Comparison of ENCODE assay signal across 10 cellular contexts in genomic region chr21:45427331-45428271, GRCh38. TPM values are rescaled to one million over a fixed set of nuclear protein-coding genes. Genes with fewer than 3 reads are reported as not detected.
DNase-seq lines count a peak whose midpoint lies in the region; ATAC-seq and TF ChIP-seq lines count a peak whose summit lies in the region.
"Had no signal": no experiment of that assay in that cellular context is flagged by ENCODE, and none has a peak within 500 bp of the region (broad histone marks: within the 10 kb centered on the region; RNA-seq: fewer than 3 reads in every experiment).

No MANE protein-coding gene starts in this region.

- no peak for ATAC-seq in T-cell (replicated peaks in 1 of 4)
- ATAC-seq: activated CD8-positive, alpha-beta T cell treated with anti-CD3 and anti-CD28 coated beads for 36 hours; stimulated activated effector memory CD8-positive, alpha-beta T cell treated with anti-CD3 and anti-CD28 coated beads, Interleukin-12 subunit alpha, Interleukin-12 subunit beta, amount 100 ng/mL, for 72 hours had no signal

- no peak for TF ChIP-seq CTCF in HFFc6 (IDR thresholded peaks at IDR 0.05)

- H3K27ac Mint-ChIP-seq in HFFc6 (peak overlapping the region; percentile 87), T-cell (no peak overlapping the region)
- H3K27ac Mint-ChIP-seq: activated CD8-positive, alpha-beta T cell treated with anti-CD3 and anti-CD28 coated beads for 36 hours; stimulated activated effector memory CD8-positive, alpha-beta T cell treated with anti-CD3 and anti-CD28 coated beads, Interleukin-12 subunit alpha, Interleukin-12 subunit beta, amount 100 ng/mL, for 72 hours had no signal

- H3K36me3 Mint-ChIP-seq in HFFc6 (ENCODE audit: low read depth) (no peaks in the 10 kb centered on the region; the same call in 1 of the 2 replicates), T-cell (no peaks in the 10 kb centered on the region)
- H3K36me3 Mint-ChIP-seq: stimulated activated effector memory CD8-positive, alpha-beta T cell treated with anti-CD3 and anti-CD28 coated beads, Interleukin-12 subunit alpha, Interleukin-12 subunit beta, amount 100 ng/mL, for 72 hours had no signal

- POLR2A ChIA-PET in T-cell (lab: Charles Lee), result no interaction called here

- CTCF ChIA-PET in T-cell (lab: Charles Lee), result no interaction called here

- H3K4me1 Mint-ChIP-seq in HFFc6 (ENCODE audit: low read depth), result peaks cover 28% of the 10 kb centered on the region
- no peaks in the 10 kb centered on the region for H3K4me1 Mint-ChIP-seq in T-cell
- H3K4me1 Mint-ChIP-seq: stimulated activated effector memory CD8-positive, alpha-beta T cell treated with anti-CD3 and anti-CD28 coated beads, Interleukin-12 subunit alpha, Interleukin-12 subunit beta, amount 100 ng/mL, for 72 hours had no signal

- no peaks in the 10 kb centered on the region for H3K9me3 Mint-ChIP-seq in HFFc6
- H3K9me3 Mint-ChIP-seq in T-cell, result no peaks in the 10 kb centered on the region
- H3K9me3 Mint-ChIP-seq: activated CD8-positive, alpha-beta T cell treated with anti-CD3 and anti-CD28 coated beads for 36 hours; stimulated activated effector memory CD8-positive, alpha-beta T cell treated with anti-CD3 and anti-CD28 coated beads, Interleukin-12 subunit alpha, Interleukin-12 subunit beta, amount 100 ng/mL, for 72 hours had no signal

- H3K4me3 Mint-ChIP-seq in HFFc6 (peak overlapping the region; percentile 26; the same call in 1 of the 2 replicates), T-cell (no peak overlapping the region)
- H3K4me3 Mint-ChIP-seq: activated CD8-positive, alpha-beta T cell treated with anti-CD3 and anti-CD28 coated beads for 36 hours; stimulated activated effector memory CD8-positive, alpha-beta T cell treated with anti-CD3 and anti-CD28 coated beads, Interleukin-12 subunit alpha, Interleukin-12 subunit beta, amount 100 ng/mL, for 72 hours had no signal

- H3K27me3 Mint-ChIP-seq in HFFc6 (ENCODE audit: insufficient read depth), result peaks cover 2% of the 10 kb centered on the region; the same call in 1 of the 2 replicates
- peaks cover 0 to 3% of the 10 kb centered on the region in 2 donors for H3K27me3 Mint-ChIP-seq in T-cell
- H3K27me3 Mint-ChIP-seq: activated CD8-positive, alpha-beta T cell treated with anti-CD3 and anti-CD28 coated beads for 36 hours had no signal

- DNase-seq in HFFc6 (peak; percentile 92), astrocyte of the hippocampus (ENCODE audit: low read depth, low spot score) (peak; percentile 96), hepatic stellate cell (ENCODE audit: low spot score) (peak; percentile 100), smooth muscle cell of the brain vasculature (ENCODE audit: low read depth, low spot score) (peak; percentile 82), T-cell (no peak), Kasumi-1 (lab: John Stamatoyannopoulos, UW) (no peak), KG1 (lab: John Stamatoyannopoulos, UW) (no peak)
- DNase-seq in stimulated activated CD4-positive, alpha-beta T cell treated with anti-CD3 and anti-CD28 coated beads, Interleukin-4, amount 100 ng/mL, for 24 hours, result no peak
- DNase-seq: activated CD8-positive, alpha-beta T cell treated with anti-CD3 and anti-CD28 coated beads for 36 hours had no signal

RNA-seq across cellular contexts. Expression of gene COL18A1, which starts 22.6 kb away (rescaled TPM):
- total RNA-seq in HFFc6 (2021; fragmentation: NEBNext Ultra II Directional; extraction: Animal tissue kit (Norgen Biotek cat#: 25700)), result 10 to 100 TPM; 39.8 to 93.5 (median 86.8) TPM
- total RNA-seq in T-cell, result 10 to 100 TPM in 3 of 5 donors, 1 to 10 TPM in 2; 7.2 to 53.8 (median 10.5) TPM

Comparison
In these comparisons a context has a peak if more than half of its experiments do, and no peak if none do; other contexts are left out.
1. DNase-seq: peak in HFFc6 (single experiment), astrocyte of the hippocampus (single experiment), hepatic stellate cell (single experiment) and smooth muscle cell of the brain vasculature (single experiment); none in T-cell (0 of 34), Kasumi-1 (0 of 2), KG1 (single experiment) and stimulated activated CD4-positive, alpha-beta T cell treated with anti-CD3 and anti-CD28 coated beads, Interleukin-4, amount 100 ng/mL, for 24 hours (single experiment).